22 cellular contexts compared by ENCODE assay signal in the genomic region with DNA sequence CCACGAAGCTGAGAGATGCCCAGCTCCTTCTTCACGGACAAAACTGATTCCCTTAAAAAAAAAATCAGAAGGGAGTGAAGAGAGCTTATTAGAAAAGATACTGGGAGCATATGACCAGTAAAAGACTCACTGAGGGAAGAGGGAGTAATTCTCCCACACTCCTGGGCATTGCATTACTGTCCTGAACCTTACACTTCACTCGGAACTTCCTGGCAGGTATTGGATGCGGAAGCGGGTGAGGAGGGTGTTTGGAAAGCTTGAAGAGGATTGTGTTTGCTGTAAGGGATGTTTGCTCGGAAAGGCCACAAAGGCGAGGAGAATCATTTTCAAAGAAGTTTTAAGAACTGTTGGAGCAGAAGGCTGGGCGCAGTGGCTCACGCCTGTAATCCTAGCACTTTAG. TPM values are rescaled to one million over a fixed set of nuclear protein-coding genes. Genes with fewer than 3 reads are reported as not detected.
DNase-seq lines count a peak whose midpoint lies in the region; ATAC-seq and TF ChIP-seq lines count a peak whose summit lies in the region.
"Had no signal": no experiment of that assay in that cellular context is flagged by ENCODE, and none has a peak within 500 bp of the region (broad histone marks: within the 10 kb centered on the region; RNA-seq: fewer than 3 reads in every experiment).

No MANE protein-coding gene starts in this region.

- intact Hi-C loops in Caco-2 (cut with micrococcal nuclease; ENCODE audit: unreplicated experiment), result no loop called here
- intact Hi-C loops in Right ventricle myocardium superior (cut with DNase I), result no loop called here

- TF ChIP-seq CTCF in Caco-2 (IDR thresholded peaks at IDR 0.05; ENCODE audit: insufficient read depth in 1 of 2, low read depth in 1 of 2, low read length in 1 of 2, severe bottlenecking in 1 of 2, unreplicated experiment in 1 of 2), result no peak
- no peak for TF ChIP-seq CTCF in Peyer's patch (IDR thresholded peaks at IDR 0.05)
- no peak for TF ChIP-seq CTCF in hepatocyte (IDR thresholded peaks at IDR 0.05; ENCODE audit: poor library complexity)
- TF ChIP-seq CTCF in nephron (IDR thresholded peaks at IDR 0.05; ENCODE audit: unreplicated experiment in 3 of 3), result no peak
- no peak for TF ChIP-seq CTCF in neural progenitor cell (IDR thresholded peaks at IDR 0.05)

- no peaks in the 10 kb centered on the region for H3F3A ChIP-seq in neural progenitor cell (ENCODE audit: low read depth)

- DNase-seq in Caco-2 (no peak), Peyer's patch (no peak), hepatocyte (ENCODE audit: low spot score) (no peak), mesendoderm (no peak), neural progenitor cell (ENCODE audit: low spot score) (no peak), Right ventricle myocardium superior (no peak)
- DNase-seq: activated naive CD4-positive, alpha-beta T cell treated with anti-CD3 and anti-CD28 coated beads, Interleukin-2, amount 10 ng/mL, durations not matched to agents 7 days and 5 days; activated T-cell treated with anti-CD3 and anti-CD28 coated beads, Interleukin-2, amount 50 U/mL, for 1 hour; brain microvascular endothelial cell; heart right ventricle; KBM-7; mammary epithelial cell; naive B cell; NCI-H146; SIG-M5; stimulated activated naive CD4-positive, alpha-beta T cell; T-cell had no signal

- 68% methylated on average over 9 of the region's 9 CpGs for WGBS in hepatocyte (ENCODE audit: low lambda C conversion rate, missing lambda C conversion rate)
- no CpG with 5 or more reads among the region's 9 CpGs for WGBS in mesendoderm (ENCODE audit: extremely low coverage, insufficient coverage, low lambda C conversion rate)

- H3K36me3 ChIP-seq in Caco-2 (ENCODE audit: control insufficient read depth, insufficient read depth, low read length) (no peaks in the 10 kb centered on the region), Peyer's patch (no peaks in the 10 kb centered on the region), hepatocyte (replicated peaks; ENCODE audit: insufficient read depth, low read depth) (no peaks in the 10 kb centered on the region), mesendoderm (ENCODE audit: control insufficient read depth, insufficient read depth, low read length) (no peaks in the 10 kb centered on the region), neural progenitor cell (no peaks in the 10 kb centered on the region)
- H3K36me3 ChIP-seq: brain microvascular endothelial cell, heart right ventricle, tibial nerve had no signal

- H3K4me3 ChIP-seq in Caco-2 (ENCODE audit: low read depth, low read length) (peak overlapping the region; percentile 23), Peyer's patch (peak overlapping the region in 3 of 4 donors; percentile 9 to 60 (median 51)), hepatocyte (peak overlapping the region; percentile 3), mesendoderm (ENCODE audit: low read length) (no peak overlapping the region), neural progenitor cell (no peak overlapping the region)
- H3K4me3 ChIP-seq: coronary artery, heart right ventricle, tibial nerve had no signal

- no peak overlapping the region for H3K9ac ChIP-seq in mesendoderm (ENCODE audit: low read length)
- no peak overlapping the region for H3K9ac ChIP-seq in neural progenitor cell

- H3K4me1 Mint-ChIP-seq in Caco-2 (ENCODE audit: low read depth, unreplicated experiment), result peaks cover 33% of the 10 kb centered on the region
- peaks cover 10% of the 10 kb centered on the region for H3K4me1 Mint-ChIP-seq in nephron
- peaks cover 15% of the 10 kb centered on the region for H3K4me1 Mint-ChIP-seq in neural progenitor cell

- H4K20me1 ChIP-seq in hepatocyte (ENCODE audit: insufficient read depth, poor library complexity, severe bottlenecking) (no peaks in the 10 kb centered on the region), neural progenitor cell (ENCODE audit: low read depth) (no peaks in the 10 kb centered on the region)

- H3K4me1 ChIP-seq in Caco-2 (peaks cover 72% of the 10 kb centered on the region), Peyer's patch (peaks cover under 1 to 26% (median 9%) of the 10 kb centered on the region in 4 donors), hepatocyte (ENCODE audit: insufficient read depth) (peaks cover 13% of the 10 kb centered on the region), mesendoderm (ENCODE audit: control insufficient read depth, low read depth, low read length) (peaks cover 5% of the 10 kb centered on the region), neural progenitor cell (no peaks in the 10 kb centered on the region)

- H2BK120ac ChIP-seq in mesendoderm (ENCODE audit: low read depth, low read length), result no peak overlapping the region

- H4K5ac ChIP-seq in mesendoderm (ENCODE audit: low read length), result no peak overlapping the region

- H3K9me2 ChIP-seq in hepatocyte (replicated peaks; ENCODE audit: insufficient read depth), result no peaks in the 10 kb centered on the region

- POLR2A ChIA-PET in Caco-2 (lab: Charles Lee), result interaction anchor here (0.6 to 1.0 kb wide), 2 partner anchors 41 to 168 kb away, joined by 3 to 4 read pairs; partner anchors contain the start of gene SUPV3L1

- no peaks in the 10 kb centered on the region for H3K9me3 Mint-ChIP-seq in Caco-2 (ENCODE audit: unreplicated experiment)
- H3K9me3 Mint-ChIP-seq in nephron, result no peaks in the 10 kb centered on the region
- no peaks in the 10 kb centered on the region for H3K9me3 Mint-ChIP-seq in neural progenitor cell
- H3K9me3 Mint-ChIP-seq: activated naive CD4-positive, alpha-beta T cell treated with anti-CD3 and anti-CD28 coated beads, Interleukin-2, amount 10 ng/mL, durations not matched to agents 7 days and 5 days; T-cell had no signal

- H2BK15ac ChIP-seq in mesendoderm (replicated peaks; ENCODE audit: low read depth), result no peak overlapping the region

- no peaks in the 10 kb centered on the region for H3K9me3 ChIP-seq in Caco-2
- no peaks in the 10 kb centered on the region for H3K9me3 ChIP-seq in Peyer's patch
- no peaks in the 10 kb centered on the region for H3K9me3 ChIP-seq in hepatocyte (ENCODE audit: low read depth)
- H3K9me3 ChIP-seq in neural progenitor cell (ENCODE audit: low read depth), result no peaks in the 10 kb centered on the region
- H3K9me3 ChIP-seq: heart right ventricle, tibial nerve had no signal

- peaks cover 10% of the 10 kb centered on the region for H3K36me3 Mint-ChIP-seq in Caco-2 (ENCODE audit: insufficient read depth, unreplicated experiment)
- H3K36me3 Mint-ChIP-seq in nephron (ENCODE audit: low read depth), result no peaks in the 10 kb centered on the region
- no peaks in the 10 kb centered on the region for H3K36me3 Mint-ChIP-seq in neural progenitor cell
- H3K36me3 Mint-ChIP-seq: activated naive CD4-positive, alpha-beta T cell treated with anti-CD3 and anti-CD28 coated beads, Interleukin-2, amount 10 ng/mL, durations not matched to agents 7 days and 5 days; naive B cell; T-cell had no signal

- no peak overlapping the region for H2BK5ac ChIP-seq in mesendoderm (ENCODE audit: low read length)

- ATAC-seq in Right ventricle myocardium superior (ENCODE audit: poor library complexity), result no peak
- no peak for ATAC-seq in GM18868 (IDR thresholded peaks at IDR 0.05; ENCODE audit: unreplicated experiment)
- ATAC-seq: heart right ventricle, T-cell had no signal

- H3K79me1 ChIP-seq in mesendoderm (ENCODE audit: low read length), result no peaks in the 10 kb centered on the region

- BruUV-seq in Caco-2 (replicated peaks; lab: Mats Ljungman, UMichigan), result TSS peak; percentile 72

- no peak overlapping the region for H3K4ac ChIP-seq in mesendoderm (ENCODE audit: low read depth, low read length)

- H4K8ac ChIP-seq in mesendoderm (ENCODE audit: low read depth, low read length), result no peak overlapping the region

- H3K4me3 Mint-ChIP-seq in Caco-2 (ENCODE audit: unreplicated experiment) (peak overlapping the region; percentile 68), nephron (peak overlapping the region in 1 of 3 experiments; percentile 47), neural progenitor cell (no peak overlapping the region)
- H3K4me3 Mint-ChIP-seq: activated naive CD4-positive, alpha-beta T cell treated with anti-CD3 and anti-CD28 coated beads, Interleukin-2, amount 10 ng/mL, durations not matched to agents 7 days and 5 days; naive B cell; T-cell had no signal

- H3K27me3 ChIP-seq in Caco-2 (replicated peaks; ENCODE audit: control insufficient read depth, insufficient read depth, low read length), result no peaks in the 10 kb centered on the region
- H3K27me3 ChIP-seq in Peyer's patch, result no peaks in the 10 kb centered on the region
- no peaks in the 10 kb centered on the region for H3K27me3 ChIP-seq in hepatocyte
- no peaks in the 10 kb centered on the region for H3K27me3 ChIP-seq in mesendoderm (ENCODE audit: insufficient read depth, low read length, poor library complexity)
- no peaks in the 10 kb centered on the region for H3K27me3 ChIP-seq in neural progenitor cell
- H3K27me3 ChIP-seq: brain microvascular endothelial cell, tibial nerve had no signal

- H3K27me3 Mint-ChIP-seq in Caco-2 (ENCODE audit: insufficient read depth, unreplicated experiment) (no peaks in the 10 kb centered on the region), nephron (ENCODE audit: low read depth) (peaks cover 16% of the 10 kb centered on the region), neural progenitor cell (ENCODE audit: insufficient read depth, low read depth) (peaks cover 5% of the 10 kb centered on the region)
- H3K27me3 Mint-ChIP-seq: T-cell had no signal

- no peak overlapping the region for H3K56ac ChIP-seq in mesendoderm (ENCODE audit: low read length)

- TF ChIP-seq POLR2A in Peyer's patch (IDR thresholded peaks at IDR 0.05), result no peak

- peak overlapping the region; percentile 61 for H3K4me2 ChIP-seq in hepatocyte
- H3K4me2 ChIP-seq in mesendoderm (ENCODE audit: low read length), result no peak overlapping the region
- no peak overlapping the region for H3K4me2 ChIP-seq in neural progenitor cell

- H2AK5ac ChIP-seq in mesendoderm (ENCODE audit: low read length), result no peak overlapping the region

- no peak overlapping the region for H3K23ac ChIP-seq in mesendoderm (ENCODE audit: low read length)

- no peak overlapping the region for H3K18ac ChIP-seq in mesendoderm (ENCODE audit: low read length)

- CTCF ChIA-PET in Caco-2 (lab: Charles Lee), result interaction anchor here (0.7 to 1.5 kb wide), 3 partner anchors 15 to 188 kb away, joined by 3 to 9 read pairs (median 7); no protein-coding TSS in a partner anchor

- H3K27ac Mint-ChIP-seq in Caco-2 (ENCODE audit: unreplicated experiment) (peak overlapping the region; percentile 86), nephron (peak overlapping the region; percentile 8 to 71 (median 34)), neural progenitor cell (no peak overlapping the region)
- H3K27ac Mint-ChIP-seq: activated naive CD4-positive, alpha-beta T cell treated with anti-CD3 and anti-CD28 coated beads, Interleukin-2, amount 10 ng/mL, durations not matched to agents 7 days and 5 days had no signal

- H3K27ac ChIP-seq in Peyer's patch (peak overlapping the region in 3 of 4 donors; percentile 77 to 92 (median 87)), hepatocyte (peak overlapping the region; percentile 87), mesendoderm (ENCODE audit: low read depth, low read length) (no peak overlapping the region), neural progenitor cell (no peak overlapping the region)
- H3K27ac ChIP-seq: brain microvascular endothelial cell, coronary artery, heart right ventricle, VCaP had no signal

- H3K79me2 ChIP-seq in hepatocyte, result peaks cover 7% of the 10 kb centered on the region
- no peaks in the 10 kb centered on the region for H3K79me2 ChIP-seq in mesendoderm (ENCODE audit: control insufficient read depth, insufficient read depth, low read length)
- H3K79me2 ChIP-seq in neural progenitor cell (ENCODE audit: low read depth), result no peaks in the 10 kb centered on the region

- H2AFZ ChIP-seq in hepatocyte (no peak overlapping the region), neural progenitor cell (replicated peaks) (no peak overlapping the region)

RNA-seq across cellular contexts. Expression of gene HKDC1, which starts 0.4 kb away (rescaled TPM):
- total RNA-seq in Caco-2 (2022) (18.7 and 24.5 TPM in 2 replicates), Peyer's patch (100 to 1,000 TPM in 3 of 4 donors, 10 to 100 TPM in 1; 53.6 to 207 (median 184) TPM), hepatocyte (27.7 and 27.9 TPM in 2 replicates), neural progenitor cell (ENCODE audit: low replicate concordance) (0.30 TPM in 1 of 2 replicates, not detected in the other), Right ventricle myocardium superior (not detected)
- polyA plus RNA-seq in hepatocyte, result 19.5 and 23.6 TPM in 2 replicates
- polyA plus RNA-seq in mesendoderm (2013, experiment 1 of 2), result 0.28 TPM
- 0.31 TPM for polyA plus RNA-seq in mesendoderm (2013, experiment 2 of 2)

RNA-seq across cellular contexts. Expression of gene SUPV3L1, which starts 40.5 kb away (rescaled TPM):
- total RNA-seq in Caco-2 (2022) (77.1 and 79.2 TPM in 2 replicates), Peyer's patch (10 to 100 TPM; 20.5 to 50.3 (median 31.2) TPM), hepatocyte (25.2 and 27.6 TPM in 2 replicates), neural progenitor cell (ENCODE audit: low replicate concordance) (31.9 and 32.2 TPM in 2 replicates), Right ventricle myocardium superior (36.4 TPM)
- polyA plus RNA-seq in hepatocyte, result 25.9 and 27.9 TPM in 2 replicates
- 46.5 TPM for polyA plus RNA-seq in mesendoderm (2013, experiment 1 of 2)
- polyA plus RNA-seq in mesendoderm (2013, experiment 2 of 2), result 46.4 TPM

RNA-seq across cellular contexts. Expression of gene HK1, which starts 57.8 kb away (rescaled TPM):
- 27.2 and 35.4 TPM in 2 replicates for total RNA-seq in Caco-2 (2022)
- 10 to 100 TPM; 12.5 to 47.0 (median 12.6) TPM for total RNA-seq in Peyer's patch
- 24.3 and 31.1 TPM in 2 replicates for total RNA-seq in hepatocyte
- 42.5 and 55.4 TPM in 2 replicates for polyA plus RNA-seq in hepatocyte
- polyA plus RNA-seq in mesendoderm (2013, experiment 1 of 2), result 114 TPM
- 114 TPM for polyA plus RNA-seq in mesendoderm (2013, experiment 2 of 2)
- total RNA-seq in neural progenitor cell (ENCODE audit: low replicate concordance), result 30.1 and 45.8 TPM in 2 replicates
- total RNA-seq in Right ventricle myocardium superior, result 168 TPM

Comparison
In these comparisons a context has a peak if more than half of its experiments do, and no peak if none do; other contexts are left out.
1. H3K4me3 ChIP-seq: peak in Caco-2 (single experiment), Peyer's patch (3 of 4) and hepatocyte (single experiment); none in mesendoderm (single experiment) and neural progenitor cell (single experiment).
2. H3K27ac ChIP-seq: peak in Peyer's patch (3 of 4) and hepatocyte (single experiment); none in mesendoderm (single experiment) and neural progenitor cell (single experiment).
3. RNA of gene HKDC1, which starts 0.4 kb away (total RNA-seq): 53.6 to 207 TPM in Peyer's patch, 27.7 to 27.9 TPM in hepatocyte and 18.7 to 24.5 TPM in Caco-2; 0.30 TPM in neural progenitor cell and not detected in Right ventricle myocardium superior (single experiment); every median in the first group is over 10 times any median in the second.